28 cellular contexts compared by ENCODE assay signal in genomic region chr11:64728757-64729365, GRCh38. TPM values are rescaled to one million over a fixed set of nuclear protein-coding genes. Genes with fewer than 3 reads are reported as not detected.
"Had no signal": no experiment of that assay in that cellular context is flagged by ENCODE, and none has a peak within 500 bp of the region (broad histone marks: within the 10 kb centered on the region; RNA-seq: fewer than 3 reads in every experiment).

No MANE protein-coding gene starts in this region.

- DNase-seq: activated CD4-positive, alpha-beta T cell treated with anti-CD3 and anti-CD28 coated beads for 36 hours; activated CD4-positive, CD25-positive, alpha-beta regulatory T cell; activated CD8-positive, alpha-beta memory T cell treated with anti-CD3 and anti-CD28 coated beads, Interleukin-2, amount 10 ng/mL, durations not matched to agents 7 days and 5 days; activated CD8-positive, alpha-beta T cell treated with anti-CD3 and anti-CD28 coated beads, Interleukin-2, amount 10 ng/mL, durations not matched to agents 7 days and 5 days; activated naive CD4-positive, alpha-beta T cell treated with Interleukin-2 at 50 U/mL for 16 hours; activated T-cell treated with anti-CD3 and anti-CD28 coated beads, Interleukin-2, amount 50 U/mL, for 48 hours; amniotic stem cell; brain microvascular endothelial cell; left cardiac atrium; mammary epithelial cell; naive B cell; stimulated activated CD4-positive, alpha-beta T cell treated with anti-CD3 and anti-CD28 coated beads, Interleukin-4, amount 100 ng/mL, for 24 hours; substantia nigra; T-helper 17 cell; T1000 had no signal

- H3K4me3 ChIP-seq: skin epidermis had no signal

- H3K27me3 Mint-ChIP-seq: activated CD4-positive, alpha-beta T cell treated with anti-CD3 and anti-CD28 coated beads for 36 hours; activated CD8-positive, alpha-beta memory T cell treated with anti-CD3 and anti-CD28 coated beads, Interleukin-2, amount 10 ng/mL, durations not matched to agents 7 days and 5 days; activated naive CD8-positive, alpha-beta T cell treated with anti-CD3 and anti-CD28 coated beads, Interleukin-2, amount 10 ng/mL, durations not matched to agents 7 days and 5 days; naive B cell; stimulated activated naive CD8-positive, alpha-beta T cell treated with anti-CD3 and anti-CD28 coated beads, Interleukin-15, Interleukin-2, amounts not matched to agents 100 ng/mL and 50 ng/mL, for 24 hours; T-helper 17 cell had no signal

- H3K27ac ChIP-seq: brain microvascular endothelial cell, skin epidermis had no signal

- H3K9me3 Mint-ChIP-seq: activated naive CD8-positive, alpha-beta T cell treated with anti-CD3 and anti-CD28 coated beads, Interleukin-2, amount 10 ng/mL, durations not matched to agents 7 days and 5 days; naive B cell; neural crest cell; stimulated activated effector memory CD8-positive, alpha-beta T cell treated with anti-CD3 and anti-CD28 coated beads, Interleukin-12 subunit alpha, Interleukin-12 subunit beta, amount 100 ng/mL, for 72 hours; stimulated activated naive CD8-positive, alpha-beta T cell treated with anti-CD3 and anti-CD28 coated beads, Interleukin-15, Interleukin-2, amounts not matched to agents 100 ng/mL and 50 ng/mL, for 24 hours; type B pancreatic cell had no signal

- H3K27ac Mint-ChIP-seq: activated CD4-positive, alpha-beta T cell treated with anti-CD3 and anti-CD28 coated beads for 36 hours; activated CD8-positive, alpha-beta memory T cell treated with anti-CD3 and anti-CD28 coated beads, Interleukin-2, amount 10 ng/mL, durations not matched to agents 7 days and 5 days; activated CD8-positive, alpha-beta T cell treated with anti-CD3 and anti-CD28 coated beads, Interleukin-2, amount 10 ng/mL, durations not matched to agents 7 days and 5 days; activated naive CD8-positive, alpha-beta T cell treated with anti-CD3 and anti-CD28 coated beads, Interleukin-2, amount 10 ng/mL, durations not matched to agents 7 days and 5 days; progenitor cell of endocrine pancreas; stimulated activated effector memory CD8-positive, alpha-beta T cell treated with anti-CD3 and anti-CD28 coated beads, Interleukin-12 subunit alpha, Interleukin-12 subunit beta, amount 100 ng/mL, for 72 hours; stimulated activated naive CD8-positive, alpha-beta T cell treated with anti-CD3 and anti-CD28 coated beads, Interleukin-15, Interleukin-2, amounts not matched to agents 100 ng/mL and 50 ng/mL, for 24 hours; T-helper 17 cell; type B pancreatic cell had no signal

- FAIRE-seq: astrocyte, endometrium, frontal cortex, islet of Langerhans had no signal

- H3K36me3 ChIP-seq: brain microvascular endothelial cell had no signal

- ATAC-seq: activated CD8-positive, alpha-beta memory T cell treated with anti-CD3 and anti-CD28 coated beads, Interleukin-2, amount 10 ng/mL, durations not matched to agents 7 days and 5 days; activated CD8-positive, alpha-beta T cell treated with anti-CD3 and anti-CD28 coated beads, Interleukin-2, amount 10 ng/mL, durations not matched to agents 7 days and 5 days; sciatic nerve; stimulated activated effector memory CD8-positive, alpha-beta T cell treated with anti-CD3 and anti-CD28 coated beads, Interleukin-12 subunit alpha, Interleukin-12 subunit beta, amount 100 ng/mL, for 72 hours; T-helper 17 cell had no signal

- H3K36me3 Mint-ChIP-seq: naive B cell, type B pancreatic cell had no signal

- H3K4me3 Mint-ChIP-seq: activated CD4-positive, alpha-beta T cell treated with anti-CD3 and anti-CD28 coated beads for 36 hours; activated CD8-positive, alpha-beta memory T cell treated with anti-CD3 and anti-CD28 coated beads, Interleukin-2, amount 10 ng/mL, durations not matched to agents 7 days and 5 days; activated CD8-positive, alpha-beta T cell treated with anti-CD3 and anti-CD28 coated beads, Interleukin-2, amount 10 ng/mL, durations not matched to agents 7 days and 5 days; activated naive CD8-positive, alpha-beta T cell treated with anti-CD3 and anti-CD28 coated beads, Interleukin-2, amount 10 ng/mL, durations not matched to agents 7 days and 5 days; naive B cell; stimulated activated effector memory CD8-positive, alpha-beta T cell treated with anti-CD3 and anti-CD28 coated beads, Interleukin-12 subunit alpha, Interleukin-12 subunit beta, amount 100 ng/mL, for 72 hours; stimulated activated naive CD8-positive, alpha-beta T cell treated with anti-CD3 and anti-CD28 coated beads, Interleukin-15, Interleukin-2, amounts not matched to agents 100 ng/mL and 50 ng/mL, for 24 hours; T-helper 17 cell; type B pancreatic cell had no signal

RNA-seq across cellular contexts. Expression of gene NRXN2, which starts 5.9 kb away (rescaled TPM):
- total RNA-seq: epithelial cell of proximal tubule had no signal

RNA-seq across cellular contexts. Expression of gene RASGRP2, which starts 15.1 kb away (rescaled TPM):
- total RNA-seq: epithelial cell of proximal tubule had no signal

RNA-seq across cellular contexts. Expression of gene PYGM, which starts 30.9 kb away (rescaled TPM):
- total RNA-seq: epithelial cell of proximal tubule had no signal
